ENCODE assay signal across 10 cellular contexts in genomic region chr22:43777204-43777671, GRCh38. TPM values are rescaled to one million over a fixed set of nuclear protein-coding genes. Genes with fewer than 3 reads are reported as not detected.
DNase-seq lines count a peak whose midpoint lies in the region; ATAC-seq and TF ChIP-seq lines count a peak whose summit lies in the region.
"Had no signal": no experiment of that assay in that cellular context is flagged by ENCODE, and none has a peak within 500 bp of the region (broad histone marks: within the 10 kb centered on the region; RNA-seq: fewer than 3 reads in every experiment).

No MANE protein-coding gene starts in this region.

- ATAC-seq in left lung = peak; percentile 62
- no peak for ATAC-seq in naive thymus-derived CD4-positive, alpha-beta T cell

- CTCF ChIA-PET in naive thymus-derived CD4-positive, alpha-beta T cell (lab: Charles Lee) = no interaction called here

- POLR2A ChIA-PET in naive thymus-derived CD4-positive, alpha-beta T cell (lab: Charles Lee) = interaction anchor here (0.6 kb wide), 1 partner anchor 24 kb away, joined by 3 read pairs; no protein-coding TSS in a partner anchor

- H3K36me3 ChIP-seq in left lung = no peaks in the 10 kb centered on the region
- no peaks in the 10 kb centered on the region for H3K36me3 ChIP-seq in naive thymus-derived CD4-positive, alpha-beta T cell (ENCODE audit: control insufficient read depth in 2 of 3, insufficient read depth in 3 of 3, low read length in 3 of 3)

- H3K4me3 ChIP-seq in AG10803 (ENCODE audit: low read length) = no peak overlapping the region
- no peak overlapping the region for H3K4me3 ChIP-seq in left lung
- no peak overlapping the region for H3K4me3 ChIP-seq in naive thymus-derived CD4-positive, alpha-beta T cell (ENCODE audit: low read length)

- peaks cover 0 to 11% (median 3%) of the 10 kb centered on the region in 5 donors for H3K27me3 Mint-ChIP-seq in naive thymus-derived CD4-positive, alpha-beta T cell

- H3K9me3 Mint-ChIP-seq in naive thymus-derived CD4-positive, alpha-beta T cell = no peaks in the 10 kb centered on the region
- H3K9me3 Mint-ChIP-seq: immature natural killer cell had no signal

- DNase-seq in AG10803 (ENCODE audit: low read depth) = peak; percentile 79
- DNase-seq in M059J (ENCODE audit: low read depth) = peak; percentile 81
- DNase-seq in dedifferentiated amniotic fluid mesenchymal stem cell (ENCODE audit: extremely low spot score) = peak; percentile 67
- DNase-seq in left lung = no peak
- DNase-seq in mucosa of gallbladder (ENCODE audit: low spot score) = no peak
- DNase-seq in SW480 (ENCODE audit: low spot score) = no peak
- no peak for DNase-seq in naive thymus-derived CD4-positive, alpha-beta T cell
- DNase-seq in ureter (ENCODE audit: low spot score) = no peak
- DNase-seq: immature natural killer cell, SW 1271 had no signal

- intact Hi-C loops in left lung (cut with DNase I) = no loop called here
- intact Hi-C loops in naive thymus-derived CD4-positive, alpha-beta T cell (cut with micrococcal nuclease) = no loop called here

- TF ChIP-seq CTCF in AG10803 (conservative IDR thresholded peaks at IDR 0.05; ENCODE audit: low read length) = no peak; the same call in 1 of the 2 replicates
- no peak for TF ChIP-seq CTCF in left lung (IDR thresholded peaks at IDR 0.05)

- no peaks in the 10 kb centered on the region for H3K4me1 ChIP-seq in left lung
- no peaks in the 10 kb centered on the region for H3K4me1 ChIP-seq in naive thymus-derived CD4-positive, alpha-beta T cell (ENCODE audit: control insufficient read depth in 2 of 2, insufficient read depth in 2 of 2, low read length in 2 of 2)

- H3K27ac Mint-ChIP-seq in naive thymus-derived CD4-positive, alpha-beta T cell = no peak overlapping the region
- H3K27ac Mint-ChIP-seq: immature natural killer cell had no signal

- H3K27ac ChIP-seq in left lung = no peak overlapping the region
- no peak overlapping the region for H3K27ac ChIP-seq in naive thymus-derived CD4-positive, alpha-beta T cell (ENCODE audit: low read depth, low read length)

- H3K4me3 Mint-ChIP-seq in naive thymus-derived CD4-positive, alpha-beta T cell = no peak overlapping the region
- H3K4me3 Mint-ChIP-seq: immature natural killer cell had no signal

- H3K9me3 ChIP-seq in left lung = no peaks in the 10 kb centered on the region
- no peaks in the 10 kb centered on the region for H3K9me3 ChIP-seq in naive thymus-derived CD4-positive, alpha-beta T cell (ENCODE audit: control insufficient read depth in 2 of 3, low read length in 3 of 3)

- peaks cover 0 to 2% (median 0%) of the 10 kb centered on the region in 7 donors for H3K4me1 Mint-ChIP-seq in naive thymus-derived CD4-positive, alpha-beta T cell
- H3K4me1 Mint-ChIP-seq: immature natural killer cell had no signal

- peaks cover 0 to 12% (median 0%) of the 10 kb centered on the region in 5 donors for H3K36me3 Mint-ChIP-seq in naive thymus-derived CD4-positive, alpha-beta T cell
- H3K36me3 Mint-ChIP-seq: immature natural killer cell had no signal

- H3K27me3 ChIP-seq in left lung = no peaks in the 10 kb centered on the region
- no peaks in the 10 kb centered on the region for H3K27me3 ChIP-seq in naive thymus-derived CD4-positive, alpha-beta T cell (ENCODE audit: control insufficient read depth in 2 of 2, insufficient read depth in 2 of 2, low read length in 2 of 2)

RNA-seq across cellular contexts. Expression of gene EFCAB6, which starts 34.9 kb away (rescaled TPM):
- 0.54 TPM in 1 of 2 replicates, not detected in the other for total RNA-seq in M059J (2014; rRNA removed; shearing (Covaris generic))
- total RNA-seq in left lung (1 to 10 TPM; 2.0 to 3.2 TPM), mucosa of gallbladder (4.1 TPM), ureter (8.8 TPM)
- 1 to 10 TPM in 2 of 5 experiments, under 1 TPM in 2, not detected in 1; 0.16 to 1.4 (median 0.90) TPM for total RNA-seq in naive thymus-derived CD4-positive, alpha-beta T cell
- polyA plus RNA-seq in naive thymus-derived CD4-positive, alpha-beta T cell = under 1 TPM; 0.08 to 0.11 TPM

Comparison
In these comparisons a context has a peak if more than half of its experiments do, and no peak if none do; other contexts are left out.
1. DNase-seq: peak in AG10803 (single experiment), M059J (single experiment) and dedifferentiated amniotic fluid mesenchymal stem cell (single experiment); none in left lung (0 of 2), mucosa of gallbladder (single experiment), SW480 (single experiment), naive thymus-derived CD4-positive, alpha-beta T cell (0 of 9) and ureter (single experiment).